In the genomic region with DNA sequence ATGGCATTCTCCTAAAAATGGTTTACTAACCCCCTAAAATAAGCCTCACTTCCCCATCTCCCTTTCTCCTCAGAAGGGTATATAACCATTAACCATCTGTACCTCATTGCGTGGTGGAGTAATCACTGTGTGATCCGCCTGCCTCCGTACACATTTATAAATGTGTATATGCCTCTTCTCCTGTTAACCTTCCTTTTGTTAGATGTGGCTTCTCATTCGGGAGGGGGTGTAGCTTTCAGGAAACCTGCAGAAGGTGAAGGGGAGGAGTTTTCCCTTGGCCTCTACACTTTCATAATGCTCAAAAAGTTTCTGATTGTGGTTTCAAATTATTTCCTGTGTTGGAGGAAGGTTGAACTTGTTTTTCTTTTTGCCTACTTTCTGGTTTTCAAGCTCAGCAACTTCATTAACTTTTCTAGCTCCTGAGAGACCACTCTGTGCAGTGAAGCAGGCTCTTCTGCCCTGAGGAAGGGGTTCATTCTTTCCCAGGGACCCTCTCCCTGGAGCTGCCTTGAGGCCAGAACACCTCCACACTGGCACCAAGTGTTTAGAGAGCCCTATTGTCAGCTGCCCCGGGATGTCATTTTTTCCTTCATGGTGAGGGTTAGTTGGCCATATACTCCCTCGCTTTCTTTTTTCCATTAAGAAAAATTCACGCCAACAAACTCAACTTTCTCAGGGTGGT, we compare ENCODE assay signal across 10 cellular contexts. TPM values are rescaled to one million over a fixed set of nuclear protein-coding genes. Genes with fewer than 3 reads are reported as not detected.
DNase-seq lines count a peak whose midpoint lies in the region; FAIRE-seq and TF ChIP-seq lines count a peak whose summit lies in the region.
"Had no signal": no experiment of that assay in that cellular context is flagged by ENCODE, and none has a peak within 500 bp of the region (broad histone marks: within the 10 kb centered on the region; RNA-seq: fewer than 3 reads in every experiment).

No MANE protein-coding gene starts in this region.

- peaks cover 25% of the 10 kb centered on the region for H3K36me3 Mint-ChIP-seq in activated naive CD8-positive, alpha-beta T cell treated with anti-CD3 and anti-CD28 coated beads for 36 hours

- peak; percentile 42 to 59 for DNase-seq in activated CD4-positive, alpha-beta T cell treated with anti-CD3 and anti-CD28 coated beads, Interleukin-2, amount 50 U/mL, for 48 hours
- peak; percentile 54 for DNase-seq in activated naive CD8-positive, alpha-beta T cell treated with anti-CD3 and anti-CD28 coated beads for 36 hours
- peak; percentile 22 to 38 for DNase-seq in stimulated activated CD8-positive, alpha-beta memory T cell treated with anti-CD3 and anti-CD28 coated beads, Interleukin-7, amount 100 ng/mL, for 4 hours (ENCODE audit: low read depth in 2 of 2)
- no peak for DNase-seq in coronary artery (ENCODE audit: low spot score)
- no peak for DNase-seq in frontal cortex (ENCODE audit: low spot score in 2 of 2)
- DNase-seq in NCI-H2171 treated with DMSO at 0.1 percent for 48 hours (lab: John Stamatoyannopoulos, UW) = no peak
- DNase-seq in SKM-1 treated with dmso at 0.1 percent for 144 hours (lab: John Stamatoyannopoulos, UW; ENCODE audit: unreplicated experiment) = no peak
- DNase-seq: stomach had no signal

- H3K27me3 ChIP-seq in Loucy (ENCODE audit: insufficient read depth, low read length, poor library complexity, severe bottlenecking) = no peaks in the 10 kb centered on the region
- H3K27me3 ChIP-seq: stomach had no signal

- H3K4me3 ChIP-seq in Loucy (ENCODE audit: low read length, poor library complexity, severe bottlenecking) = peak overlapping the region; percentile 60
- no peak overlapping the region for H3K4me3 ChIP-seq in coronary artery
- H3K4me3 ChIP-seq: stomach had no signal

- no peaks in the 10 kb centered on the region for H4K20me1 ChIP-seq in Loucy (ENCODE audit: insufficient read depth, low read length, poor library complexity, severe bottlenecking)

- FAIRE-seq in frontal cortex (lab: Jason Lieb, UNC) = no peak

- peak overlapping the region; percentile 94 for H3K27ac Mint-ChIP-seq in activated naive CD8-positive, alpha-beta T cell treated with anti-CD3 and anti-CD28 coated beads for 36 hours
- H3K27ac Mint-ChIP-seq: dendritic cell treated with granulocyte-macrophage colony-stimulating factor and Interleukin-4, amounts not matched to agents 40 ng/mL and 50 ng/mL, for 4 days had no signal

- H3K9me3 Mint-ChIP-seq in activated naive CD8-positive, alpha-beta T cell treated with anti-CD3 and anti-CD28 coated beads for 36 hours = peaks cover 4% of the 10 kb centered on the region
- H3K9me3 Mint-ChIP-seq: dendritic cell treated with granulocyte-macrophage colony-stimulating factor and Interleukin-4, amounts not matched to agents 40 ng/mL and 50 ng/mL, for 4 days had no signal

- peak overlapping the region; percentile 78 for H3K4me3 Mint-ChIP-seq in activated naive CD8-positive, alpha-beta T cell treated with anti-CD3 and anti-CD28 coated beads for 36 hours
- H3K4me3 Mint-ChIP-seq: dendritic cell treated with granulocyte-macrophage colony-stimulating factor and Interleukin-4, amounts not matched to agents 40 ng/mL and 50 ng/mL, for 4 days had no signal

- H3K9me2 ChIP-seq in Loucy (replicated peaks; ENCODE audit: low read depth, low read length) = no peaks in the 10 kb centered on the region

- H3K79me2 ChIP-seq in Loucy (ENCODE audit: insufficient read depth, low read length) = no peaks in the 10 kb centered on the region

- no peaks in the 10 kb centered on the region for H3K27me3 Mint-ChIP-seq in activated naive CD8-positive, alpha-beta T cell treated with anti-CD3 and anti-CD28 coated beads for 36 hours

- TF ChIP-seq CTCF in Loucy (conservative IDR thresholded peaks at IDR 0.05; ENCODE audit: low read length) = no peak
- TF ChIP-seq CTCF in coronary artery (IDR thresholded peaks at IDR 0.05) = no peak

- H3K9ac ChIP-seq in Loucy (ENCODE audit: low read depth, low read length, poor library complexity, severe bottlenecking) = no peak overlapping the region

- H3K4me1 Mint-ChIP-seq in activated naive CD8-positive, alpha-beta T cell treated with anti-CD3 and anti-CD28 coated beads for 36 hours = peaks cover 72% of the 10 kb centered on the region

- H3K4me2 ChIP-seq in Loucy (ENCODE audit: low read depth, low read length, poor library complexity, severe bottlenecking) = peak overlapping the region; percentile 69

- H3F3A ChIP-seq in Loucy (ENCODE audit: low read depth) = no peaks in the 10 kb centered on the region

- no peak overlapping the region for H3K27ac ChIP-seq in coronary artery

- no peak overlapping the region for H2AFZ ChIP-seq in Loucy (ENCODE audit: low read length)

- no peaks in the 10 kb centered on the region for H3K36me3 ChIP-seq in Loucy (ENCODE audit: insufficient read depth, low read length)
- H3K36me3 ChIP-seq: stomach had no signal

- no peaks in the 10 kb centered on the region for H3K9me3 ChIP-seq in Loucy (ENCODE audit: insufficient read depth, low read depth, low read length)
- H3K9me3 ChIP-seq: stomach had no signal

- peaks cover 37% of the 10 kb centered on the region for H3K4me1 ChIP-seq in Loucy (ENCODE audit: insufficient read depth, low read length, poor library complexity, severe bottlenecking)
- H3K4me1 ChIP-seq: stomach had no signal

RNA-seq across cellular contexts. Expression of a gene that starts 46.9 kb away (rescaled TPM):
- total RNA-seq in activated naive CD8-positive, alpha-beta T cell treated with anti-CD3 and anti-CD28 coated beads for 36 hours = 10 to 100 TPM; 12.3 to 13.3 TPM
- total RNA-seq in frontal cortex = 12.2 TPM

Comparison
In these comparisons a context has a peak if more than half of its experiments do, and no peak if none do; other contexts are left out.
1. DNase-seq: peak in activated CD4-positive, alpha-beta T cell treated with anti-CD3 and anti-CD28 coated beads, Interleukin-2, amount 50 U/mL, for 48 hours (2 of 2), activated naive CD8-positive, alpha-beta T cell treated with anti-CD3 and anti-CD28 coated beads for 36 hours (single experiment) and stimulated activated CD8-positive, alpha-beta memory T cell treated with anti-CD3 and anti-CD28 coated beads, Interleukin-7, amount 100 ng/mL, for 4 hours (2 of 2); none in coronary artery (single experiment), frontal cortex (0 of 2), NCI-H2171 treated with DMSO at 0.1 percent for 48 hours (single experiment) and SKM-1 treated with dmso at 0.1 percent for 144 hours (single experiment).